24 cellular contexts compared by ENCODE assay signal in genomic region chr2:129008055-129008880, GRCh38.
"Had no signal": no experiment of that assay in that cellular context is flagged by ENCODE, and none has a peak within 500 bp of the region (broad histone marks: within the 10 kb centered on the region; RNA-seq: fewer than 3 reads in every experiment).

No MANE protein-coding gene starts in this region.

- H3K4me1 ChIP-seq: colonic mucosa, left ventricle myocardium inferior, parathyroid adenoma, right lobe of liver, stomach had no signal

- H3K36me3 ChIP-seq: colonic mucosa, left ventricle myocardium inferior, right lobe of liver, stomach had no signal

- H3K9me3 ChIP-seq: colonic mucosa, left ventricle myocardium inferior, right lobe of liver, stomach had no signal

- H3K27ac Mint-ChIP-seq: activated CD8-positive, alpha-beta T cell treated with anti-CD3 and anti-CD28 coated beads, Interleukin-2, amount 10 ng/mL, durations not matched to agents 7 days and 5 days; activated naive CD8-positive, alpha-beta T cell treated with anti-CD3 and anti-CD28 coated beads, Interleukin-2, amount 50 U/mL, for 24 hours; activated T-helper 1 cell treated with anti-CD3 and anti-CD28 coated beads, Interleukin-12 subunit alpha, Interleukin-12 subunit beta, Interleukin-2, Interleukin-4 antibody, amounts not matched to agents 30 ng/mL and 10 ng/mL and 1 ng/mL, durations not matched to agents 14 hours and 24 hours and 36 hours; effector memory CD8-positive, alpha-beta T cell; immature natural killer cell; stimulated activated memory B cell treated with anti-CD40 and anti-IgM and Interleukin-4, amounts not matched to agents 10 μg/mL and 1 μg/mL and 100 μg/mL, for 72 hours; T-cell; T-helper 2 cell treated with Interferon-gamma antibody and Interleukin-4, amounts not matched to agents 5 μg/mL and 100 μg/mL, for 36 hours; type B pancreatic cell had no signal

- H3K27ac ChIP-seq: colonic mucosa, left ventricle myocardium inferior, parathyroid adenoma, right lobe of liver, stomach, VCaP had no signal

- H3K4me3 ChIP-seq: colonic mucosa, dorsolateral prefrontal cortex, left ventricle myocardium inferior, right lobe of liver, skin epidermis, stomach had no signal

- H3K27me3 ChIP-seq: colonic mucosa, dorsolateral prefrontal cortex, right lobe of liver, stomach had no signal

- H3K9me3 Mint-ChIP-seq: activated naive CD8-positive, alpha-beta T cell treated with anti-CD3 and anti-CD28 coated beads, Interleukin-2, amount 50 U/mL, for 24 hours; activated T-helper 1 cell treated with anti-CD3 and anti-CD28 coated beads, Interleukin-12 subunit alpha, Interleukin-12 subunit beta, Interleukin-2, Interleukin-4 antibody, amounts not matched to agents 30 ng/mL and 10 ng/mL and 1 ng/mL, durations not matched to agents 14 hours and 24 hours and 36 hours; stimulated activated memory B cell treated with anti-CD40 and anti-IgM and Interleukin-4, amounts not matched to agents 10 μg/mL and 1 μg/mL and 100 μg/mL, for 72 hours; T-cell; T-helper 2 cell treated with Interferon-gamma antibody and Interleukin-4, amounts not matched to agents 5 μg/mL and 100 μg/mL, for 36 hours; type B pancreatic cell had no signal

- H3K36me3 Mint-ChIP-seq: immature natural killer cell; stimulated activated memory B cell treated with anti-CD40 and anti-IgM and Interleukin-4, amounts not matched to agents 10 μg/mL and 1 μg/mL and 100 μg/mL, for 72 hours; T-cell; type B pancreatic cell had no signal

- ATAC-seq: activated CD4-positive, CD25-positive, alpha-beta regulatory T cell treated with anti-CD3 and anti-CD28 coated beads, Interleukin-2, amount 50 U/mL, for 24 hours; activated CD8-positive, alpha-beta T cell treated with anti-CD3 and anti-CD28 coated beads, Interleukin-2, amount 10 ng/mL, durations not matched to agents 7 days and 5 days; activated naive CD8-positive, alpha-beta T cell treated with anti-CD3 and anti-CD28 coated beads, Interleukin-2, amount 50 U/mL, for 24 hours; effector memory CD8-positive, alpha-beta T cell; stimulated activated memory B cell treated with anti-CD40 and anti-IgM and Interleukin-4, amounts not matched to agents 10 μg/mL and 1 μg/mL and 100 μg/mL, for 72 hours; T-cell had no signal

- H3K4me3 Mint-ChIP-seq: activated CD8-positive, alpha-beta T cell treated with anti-CD3 and anti-CD28 coated beads, Interleukin-2, amount 10 ng/mL, durations not matched to agents 7 days and 5 days; activated naive CD8-positive, alpha-beta T cell treated with anti-CD3 and anti-CD28 coated beads, Interleukin-2, amount 50 U/mL, for 24 hours; activated T-helper 1 cell treated with anti-CD3 and anti-CD28 coated beads, Interleukin-12 subunit alpha, Interleukin-12 subunit beta, Interleukin-2, Interleukin-4 antibody, amounts not matched to agents 30 ng/mL and 10 ng/mL and 1 ng/mL, durations not matched to agents 14 hours and 24 hours and 36 hours; effector memory CD8-positive, alpha-beta T cell; immature natural killer cell; nephron progenitor cell; stimulated activated memory B cell treated with anti-CD40 and anti-IgM and Interleukin-4, amounts not matched to agents 10 μg/mL and 1 μg/mL and 100 μg/mL, for 72 hours; T-cell; T-helper 2 cell treated with Interferon-gamma antibody and Interleukin-4, amounts not matched to agents 5 μg/mL and 100 μg/mL, for 36 hours; type B pancreatic cell had no signal

- DNase-seq: activated CD4-positive, alpha-beta T cell treated with anti-CD3 and anti-CD28 coated beads, Interleukin-2, amount 50 U/mL, for 1 hour; activated CD8-positive, alpha-beta T cell treated with anti-CD3 and anti-CD28 coated beads, Interleukin-2, amount 10 ng/mL, durations not matched to agents 7 days and 5 days; activated gamma-delta T cell; activated naive CD4-positive, alpha-beta T cell treated with anti-CD3 and anti-CD28 coated beads, Interleukin-2, amount 50 U/mL, for 16 hours; activated naive CD8-positive, alpha-beta T cell treated with anti-CD3 and anti-CD28 coated beads, Interleukin-2, amount 50 U/mL, for 24 hours; colonic mucosa; dorsolateral prefrontal cortex; effector memory CD8-positive, alpha-beta T cell; immature natural killer cell; kidney glomerular epithelial cell; left ventricle myocardium inferior; nephron progenitor cell; right lobe of liver; stimulated activated CD4-positive, alpha-beta T cell treated with anti-CD3 and anti-CD28 coated beads, Interleukin-15, amount 100 ng/mL, for 24 hours; stomach; T-cell had no signal

- H3K79me2 ChIP-seq: parathyroid adenoma had no signal

- H3K27me3 Mint-ChIP-seq: activated naive CD8-positive, alpha-beta T cell treated with anti-CD3 and anti-CD28 coated beads, Interleukin-2, amount 50 U/mL, for 24 hours; T-cell had no signal

- H3K4me1 Mint-ChIP-seq: activated naive CD8-positive, alpha-beta T cell treated with anti-CD3 and anti-CD28 coated beads, Interleukin-2, amount 50 U/mL, for 24 hours; immature natural killer cell; nephron progenitor cell; stimulated activated memory B cell treated with anti-CD40 and anti-IgM and Interleukin-4, amounts not matched to agents 10 μg/mL and 1 μg/mL and 100 μg/mL, for 72 hours; T-cell had no signal

- H2AFZ ChIP-seq: parathyroid adenoma had no signal

- H3K9ac ChIP-seq: parathyroid adenoma had no signal
